8 cellular contexts compared by ENCODE assay signal in genomic region chr21:17611414-17612022, GRCh38. TPM values are rescaled to one million over a fixed set of nuclear protein-coding genes. Genes with fewer than 3 reads are reported as not detected.
A peak's percentile ranks its signal among the peaks of the same experiment; 100 is the strongest.
DNase-seq lines count a peak whose midpoint lies in the region; ATAC-seq and TF ChIP-seq lines count a peak whose summit lies in the region.

No MANE protein-coding gene starts in this region.

- peaks cover 12% of the 10 kb centered on the region; the same call in 1 of the 2 replicates for H3K4me1 ChIP-seq in HUES64 (ENCODE audit: insufficient read depth, low read length)
- peaks cover 12% of the 10 kb centered on the region for H3K4me1 ChIP-seq in neuron (ENCODE audit: insufficient read depth, low read length)
- peaks cover 6% of the 10 kb centered on the region for H3K4me1 ChIP-seq in stomach smooth muscle (ENCODE audit: control insufficient read depth, insufficient read depth, low read length)

- POLR2A ChIA-PET in RWPE1 (lab: Yijun Ruan, JAX; ENCODE audit: low non-redundant PET), result no interaction called here

- peaks cover 32% of the 10 kb centered on the region for H3K36me3 ChIP-seq in HUES64 (ENCODE audit: insufficient read depth, low read length)
- peaks cover 17% of the 10 kb centered on the region for H3K36me3 ChIP-seq in neuron (ENCODE audit: insufficient read depth, low read length)
- H3K36me3 ChIP-seq in stomach smooth muscle (ENCODE audit: control insufficient read depth in 2 of 2, insufficient read depth in 2 of 2, low read length in 2 of 2), result no peaks in the 10 kb centered on the region

- DNase-seq in DMS53 treated with DMSO at 0.1 percent for 48 hours (lab: John Stamatoyannopoulos, UW; ENCODE audit: unreplicated experiment) (peak; percentile 4), RWPE1 (ENCODE audit: low spot score) (peak; percentile 67), activated gamma-delta T cell (lab: John Stamatoyannopoulos, UW) (peak; percentile 43), foreskin melanocyte (peak; percentile 79)

- peak overlapping the region; percentile 86 for H3K9ac ChIP-seq in HUES64 (ENCODE audit: low read depth, low read length)
- peak overlapping the region; percentile 95 to 97 for H3K9ac ChIP-seq in stomach smooth muscle (ENCODE audit: low read length in 2 of 2)

- H3K27me3 ChIP-seq in HUES64 (ENCODE audit: insufficient read depth, low read length) (peaks cover 9% of the 10 kb centered on the region), neuron (ENCODE audit: insufficient read depth, low read length) (no peaks in the 10 kb centered on the region), stomach smooth muscle (ENCODE audit: control insufficient read depth in 1 of 2, insufficient read depth in 2 of 2, low read length in 2 of 2) (no peaks in the 10 kb centered on the region)

- no peak for TF ChIP-seq CTCF in RWPE1 (conservative IDR thresholded peaks at IDR 0.05; ENCODE audit: low read depth)

- CTCF ChIA-PET in RWPE1 (lab: Yijun Ruan, JAX), result interaction anchor here (0.5 to 1.0 kb wide), 2 partner anchors 225 to 380 kb away, joined by 3 read pairs; no protein-coding TSS in a partner anchor

- H3K27ac ChIP-seq in HUES64 (ENCODE audit: low read depth, low read length) (peak overlapping the region; percentile 44), RWPE1 (peak overlapping the region; percentile 76), stomach smooth muscle (ENCODE audit: low read length) (peak overlapping the region; percentile 92)

- WGBS in HUES64, result 1% methylated on average over 26 of the region's 26 CpGs

- ATAC-seq in GM21526 (IDR thresholded peaks at IDR 0.05; ENCODE audit: low FRiP score, unreplicated experiment), result peak; percentile 76

- H3K9me3 ChIP-seq in HUES64 (ENCODE audit: insufficient read depth, low read depth, low read length), result no peaks in the 10 kb centered on the region; the same call in 1 of the 2 replicates
- no peaks in the 10 kb centered on the region for H3K9me3 ChIP-seq in neuron (ENCODE audit: low read length)
- no peaks in the 10 kb centered on the region for H3K9me3 ChIP-seq in stomach smooth muscle (ENCODE audit: control insufficient read depth in 2 of 2, low read length in 2 of 2)

- peak overlapping the region; percentile 91 for H3K4me3 ChIP-seq in HUES64 (ENCODE audit: low read length)
- peak overlapping the region; percentile 91 for H3K4me3 ChIP-seq in neuron (ENCODE audit: low read length)
- peak overlapping the region; percentile 93 to 98 for H3K4me3 ChIP-seq in stomach smooth muscle (ENCODE audit: low read length in 2 of 2)

- H2AFZ ChIP-seq in neuron (ENCODE audit: low read depth, low read length), result peak overlapping the region; percentile 75

RNA-seq across cellular contexts. Expression of gene BTG3, which starts 1.2 kb away (rescaled TPM):
- 19.0 TPM for polyA plus RNA-seq in HUES64 (2013, experiment 1 of 2)
- polyA plus RNA-seq in HUES64 (2013, experiment 2 of 2), result 29.1 TPM

Comparison
In these comparisons a context has a peak if more than half of its experiments do, and no peak if none do; other contexts are left out.
1. Peak in every context shown above with its lines: DNase-seq, ATAC-seq, H3K4me3 ChIP-seq and H3K27ac ChIP-seq.
2. DNase-seq: peak in every context shown above with its lines; median percentile 79 in foreskin melanocyte; 67 in RWPE1; 43 in activated gamma-delta T cell; 4 in DMS53 treated with DMSO at 0.1 percent for 48 hours.